Comparison of ENCODE assay signal across 12 cellular contexts in genomic region chr1:74463301-74463988, GRCh38. TPM values are rescaled to one million over a fixed set of nuclear protein-coding genes. Genes with fewer than 3 reads are reported as not detected.
DNase-seq lines count a peak whose midpoint lies in the region; ATAC-seq, FAIRE-seq and TF ChIP-seq lines count a peak whose summit lies in the region.
"Had no signal": no experiment of that assay in that cellular context is flagged by ENCODE, and none has a peak within 500 bp of the region (broad histone marks: within the 10 kb centered on the region; RNA-seq: fewer than 3 reads in every experiment).

No MANE protein-coding gene starts in this region.

- H2AFZ ChIP-seq in OCI-LY7 (ENCODE audit: low read length) = no peak overlapping the region

- no peaks in the 10 kb centered on the region for H3K36me3 ChIP-seq in OCI-LY7 (ENCODE audit: insufficient read depth, low read length)

- no TSS peak for BruUV-seq in OCI-LY7 (replicated peaks; lab: Mats Ljungman, UMichigan)

- POLR2A ChIA-PET in OCI-LY7 (lab: Charles Lee) = no interaction called here

- CTCF ChIA-PET in OCI-LY7 (lab: Charles Lee; ENCODE audit: unreplicated experiment) = no interaction called here

- H3K9me2 ChIP-seq in OCI-LY7 (ENCODE audit: insufficient read depth, low read length) = no peaks in the 10 kb centered on the region

- H3K4me1 ChIP-seq in OCI-LY7 (ENCODE audit: insufficient read depth, low read length, poor library complexity, severe bottlenecking) = no peaks in the 10 kb centered on the region

- no peak overlapping the region for H3K4me2 ChIP-seq in OCI-LY7 (ENCODE audit: low read length)

- no peak overlapping the region for H3K4me3 ChIP-seq in fibroblast of villous mesenchyme (ENCODE audit: low read depth, low read length)
- no peak overlapping the region for H3K4me3 ChIP-seq in OCI-LY7 (ENCODE audit: low read depth, low read length, poor library complexity, severe bottlenecking)

- intact Hi-C loops in OCI-LY7 (cut with micrococcal nuclease; ENCODE audit: unreplicated experiment) = no loop called here

- no peaks in the 10 kb centered on the region for H4K20me1 ChIP-seq in OCI-LY7 (ENCODE audit: insufficient read depth, low read length)

- ATAC-seq in GM21423 (IDR thresholded peaks at IDR 0.05; ENCODE audit: unreplicated experiment) (peak; percentile 72), HG03439 (IDR thresholded peaks at IDR 0.05; ENCODE audit: unreplicated experiment) (peak; percentile 97)

- TF ChIP-seq CTCF in fibroblast of villous mesenchyme (IDR thresholded peaks at IDR 0.05; ENCODE audit: insufficient read depth, low read depth, low read length) (no peak), OCI-LY7 (conservative IDR thresholded peaks at IDR 0.05; ENCODE audit: low read length) (no peak)

- FAIRE-seq in GM12892 (lab: Jason Lieb, UNC) = peak; percentile 68
- FAIRE-seq: small intestine had no signal

- no peak for DNase-seq in GM12892 (ENCODE audit: insufficient read length)
- peak; percentile 3 for DNase-seq in fibroblast of villous mesenchyme (ENCODE audit: low read depth)
- no peak for DNase-seq in retina
- no peak for DNase-seq in OCI-LY7 (ENCODE audit: low spot score)
- no peak for DNase-seq in NCI-H1105 treated with DMSO at 0.1 percent for 48 hours (lab: John Stamatoyannopoulos, UW)
- no peak for DNase-seq in NK-92 (lab: John Stamatoyannopoulos, UW; ENCODE audit: unreplicated experiment)
- DNase-seq: activated CD4-positive, alpha-beta T cell treated with anti-CD3 and anti-CD28 coated beads for 4 hours; HFFc6; NCI-H524; small intestine had no signal

- H3K9me3 ChIP-seq in OCI-LY7 (ENCODE audit: low read length) = no peaks in the 10 kb centered on the region

- no peak for TF ChIP-seq POLR2A in GM12892 (IDR thresholded peaks at IDR 0.05; ENCODE audit: low read depth, low read length)

- no peaks in the 10 kb centered on the region for H3K79me2 ChIP-seq in OCI-LY7 (ENCODE audit: insufficient read depth, low read depth, low read length)

- H3K27ac ChIP-seq in OCI-LY7 (ENCODE audit: low read depth, low read length, poor library complexity, severe bottlenecking) = no peak overlapping the region

RNA-seq across cellular contexts. Expression of gene LRRC53, which starts 49.0 kb away (rescaled TPM):
- polyA plus RNA-seq in GM12892 (2012; ENCODE audit: missing spikeins) = not detected
- not detected in 2 replicates for total RNA-seq in fibroblast of villous mesenchyme
- not detected in 2 replicates for total RNA-seq in OCI-LY7 (2014; rRNA removed; shearing (Covaris generic))
- total RNA-seq in OCI-LY7 (2022) = not detected in 2 replicates
- total RNA-seq: HFFc6 had no signal
- polyA plus RNA-seq: small intestine had no signal
